Comparison of ENCODE assay signal across 14 cellular contexts in the genomic region with DNA sequence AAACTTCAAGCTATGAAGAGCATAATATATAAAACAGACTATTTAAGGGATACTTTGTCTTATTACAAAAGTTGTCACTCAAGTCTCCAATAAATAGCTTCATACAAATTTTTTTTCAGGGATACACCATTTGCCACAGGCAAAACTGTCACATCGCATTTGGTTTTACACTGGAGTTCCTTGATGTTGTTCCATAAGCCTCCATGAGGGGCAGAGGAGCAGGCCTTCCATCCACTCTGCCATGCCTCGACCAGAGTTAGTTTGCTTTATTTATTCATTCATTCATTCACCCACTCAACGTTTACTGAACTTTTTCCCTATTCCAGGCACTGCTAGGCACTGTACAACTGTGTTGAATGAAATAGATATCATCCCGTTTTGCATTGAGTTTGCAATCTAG.
DNase-seq lines count a peak whose midpoint lies in the region; ATAC-seq, FAIRE-seq and TF ChIP-seq lines count a peak whose summit lies in the region.
"Had no signal": no experiment of that assay in that cellular context is flagged by ENCODE, and none has a peak within 500 bp of the region (broad histone marks: within the 10 kb centered on the region; RNA-seq: fewer than 3 reads in every experiment).

No MANE protein-coding gene starts in this region.

- H3K36me3 ChIP-seq in cardiac muscle cell = no peaks in the 10 kb centered on the region
- no peaks in the 10 kb centered on the region for H3K36me3 ChIP-seq in tibial artery
- H3K36me3 ChIP-seq: left ventricle myocardium inferior had no signal

- no peaks in the 10 kb centered on the region for H3K9me3 ChIP-seq in cardiac muscle cell (ENCODE audit: low read depth)
- H3K9me3 ChIP-seq in tibial artery = peaks cover 0 to 9% (median 7%) of the 10 kb centered on the region in 3 donors

- H3K4me1 ChIP-seq in cardiac muscle cell (ENCODE audit: low read depth) (no peaks in the 10 kb centered on the region), tibial artery (no peaks in the 10 kb centered on the region)
- H3K4me1 ChIP-seq: left ventricle myocardium inferior had no signal

- ATAC-seq in left ventricle myocardium superior = no peak

- DNase-seq in cardiac muscle cell (ENCODE audit: low read depth in 1 of 2, low spot score in 1 of 2) (peak in 1 of 2 donors; percentile 6), left ventricle myocardium superior (no peak), SK-MEL-5 (ENCODE audit: low read depth, low spot score) (peak; percentile 44), fibroblast of the aortic adventitia (ENCODE audit: low read depth) (no peak), urothelium cell line (ENCODE audit: low spot score) (peak; percentile 11), HPDE6-E6E7 (ENCODE audit: extremely low spot score) (no peak), NCI-H1092 treated with DMSO at 0.1 percent for 48 hours (lab: John Stamatoyannopoulos, UW) (no peak), tibial artery (no peak)
- DNase-seq: ACHN; activated naive CD8-positive, alpha-beta T cell treated with anti-CD3 and anti-CD28 coated beads, Interleukin-2, amount 10 ng/mL, durations not matched to agents 7 days and 5 days; left ventricle myocardium inferior; NCI-H226 had no signal

- no peaks in the 10 kb centered on the region for H3K27me3 ChIP-seq in cardiac muscle cell
- H3K27me3 ChIP-seq in tibial artery = no peaks in the 10 kb centered on the region

- intact Hi-C loops in left ventricle myocardium superior (cut with micrococcal nuclease) = no loop called here
- intact Hi-C loops in tibial artery (cut with DNase I; ENCODE audit: low total_unique reads) = no loop called here

- in situ Hi-C loops in SK-MEL-5 (cut with HindIII; ENCODE audit: low pct_unique_long_range_greater_than_20kb, low sequenced_read_pairs) = no loop called here

- FAIRE-seq in urothelium cell line (lab: Jason Lieb, UNC) = no peak
- FAIRE-seq: GM18507 had no signal

- H3K27ac ChIP-seq in cardiac muscle cell = no peak overlapping the region
- no peak overlapping the region for H3K27ac ChIP-seq in tibial artery
- H3K27ac ChIP-seq: left ventricle myocardium inferior, RWPE1 had no signal

- no peak overlapping the region for H3K4me3 ChIP-seq in cardiac muscle cell
- H3K4me3 ChIP-seq in fibroblast of the aortic adventitia (ENCODE audit: low read depth, low read length) = no peak overlapping the region
- no peak overlapping the region for H3K4me3 ChIP-seq in tibial artery
- H3K4me3 ChIP-seq: left ventricle myocardium inferior had no signal

- TF ChIP-seq CTCF in cardiac muscle cell (IDR thresholded peaks at IDR 0.05; ENCODE audit: low read depth, low read length) (peak; percentile 39), fibroblast of the aortic adventitia (IDR thresholded peaks at IDR 0.05; ENCODE audit: insufficient read depth, low read length) (peak; percentile 50), tibial artery (IDR thresholded peaks at IDR 0.05) (no peak)

Comparison
In these comparisons a context has a peak if more than half of its experiments do, and no peak if none do; other contexts are left out.
1. DNase-seq: peak in SK-MEL-5 (single experiment) and urothelium cell line (single experiment); none in left ventricle myocardium superior (single experiment), fibroblast of the aortic adventitia (single experiment), HPDE6-E6E7 (single experiment), NCI-H1092 treated with DMSO at 0.1 percent for 48 hours (single experiment) and tibial artery (0 of 2).
2. CTCF ChIP-seq: peak in cardiac muscle cell (single experiment) and fibroblast of the aortic adventitia (single experiment); none in tibial artery (0 of 2).